ENCODE assay signal across 2 cellular contexts in genomic region chr17:74584714-74585113, GRCh38.
TF ChIP-seq lines count a peak whose summit lies in the region.

No MANE protein-coding gene starts in this region.

TF ChIP-seq in GM23338, 12 proteins besides CTCF, POLR2A, EP300 and RAD21:
- no peak for TF ChIP-seq NANOG (IDR thresholded peaks at IDR 0.05; ENCODE audit: borderline replicate concordance)
- no peak for TF ChIP-seq ETS1 (IDR thresholded peaks at IDR 0.05)
- no peak for TF ChIP-seq STAT1 (IDR thresholded peaks at IDR 0.05; ENCODE audit: unreplicated experiment)
- no peak for TF ChIP-seq JUNB (IDR thresholded peaks at IDR 0.05; ENCODE audit: unreplicated experiment)
- TF ChIP-seq EZH2phosphoT487 (IDR thresholded peaks at IDR 0.05; ENCODE audit: unreplicated experiment) = no peak
- TF ChIP-seq POLR2AphosphoS5 (IDR thresholded peaks at IDR 0.05; ENCODE audit: low read depth) = no peak
- TF ChIP-seq CREB1 (CRISPR knock-in tag; IDR thresholded peaks at IDR 0.05; ENCODE audit: low read depth) = no peak
- TF ChIP-seq ZNF331 (CRISPR knock-in tag; IDR thresholded peaks at IDR 0.05; ENCODE audit: low read depth) = no peak
- no peak for TF ChIP-seq ZNF114 (CRISPR knock-in tag; IDR thresholded peaks at IDR 0.05)
- TF ChIP-seq EZH2 (IDR thresholded peaks at IDR 0.05; ENCODE audit: low read depth, unreplicated experiment) = no peak
- TF ChIP-seq REST (IDR thresholded peaks at IDR 0.05; ENCODE audit: unreplicated experiment) = no peak
- no peak for TF ChIP-seq ZNF462 (CRISPR knock-in tag; IDR thresholded peaks at IDR 0.05)

TF ChIP-seq in H1, 55 proteins besides CTCF, POLR2A, EP300 and RAD21:
- no peak for TF ChIP-seq EGR1 (IDR thresholded peaks at IDR 0.05; ENCODE audit: borderline replicate concordance, low read depth, low read length)
- no peak for TF ChIP-seq RBBP5 (IDR thresholded peaks at IDR 0.05; ENCODE audit: borderline replicate concordance, low read depth, low read length)
- TF ChIP-seq CHD1 (IDR thresholded peaks at IDR 0.05; ENCODE audit: low read depth, low read length) = no peak
- no peak for TF ChIP-seq MAX (IDR thresholded peaks at IDR 0.05)
- no peak for TF ChIP-seq SP2 (IDR thresholded peaks at IDR 0.05; ENCODE audit: low read length)
- no peak for TF ChIP-seq TAF1 (IDR thresholded peaks at IDR 0.05; ENCODE audit: low read depth, low read length)
